ENCODE assay signal across 8 cellular contexts in genomic region chr2:27263287-27264252, GRCh38. TPM values are rescaled to one million over a fixed set of nuclear protein-coding genes. Genes with fewer than 3 reads are reported as not detected.
DNase-seq lines count a peak whose midpoint lies in the region; ATAC-seq and TF ChIP-seq lines count a peak whose summit lies in the region.

No MANE protein-coding gene starts in this region.

- POLR2A ChIA-PET in activated CD4-positive, alpha-beta T cell treated with anti-CD3 and anti-CD28 coated beads, Interleukin-2, amount 10 ng/mL, durations not matched to agents 7 days and 5 days (lab: Charles Lee) = no interaction called here

- peaks cover 30 to 38% of the 10 kb centered on the region in 2 donors for H3K4me1 ChIP-seq in thyroid gland

- no peak overlapping the region for H3K27ac Mint-ChIP-seq in activated CD4-positive, alpha-beta T cell treated with anti-CD3 and anti-CD28 coated beads, Interleukin-2, amount 10 ng/mL, durations not matched to agents 7 days and 5 days
- H3K27ac Mint-ChIP-seq in activated T-cell treated with anti-CD3 and anti-CD28 coated beads, Interleukin-2, amount 50 U/mL, for 24 hours = peak overlapping the region; percentile 73

- no peak overlapping the region for H3K27ac ChIP-seq in thyroid gland

- H3K36me3 ChIP-seq in thyroid gland = no peaks in the 10 kb centered on the region

- H3K9me3 Mint-ChIP-seq in activated CD4-positive, alpha-beta T cell treated with anti-CD3 and anti-CD28 coated beads, Interleukin-2, amount 10 ng/mL, durations not matched to agents 7 days and 5 days = no peaks in the 10 kb centered on the region
- no peaks in the 10 kb centered on the region for H3K9me3 Mint-ChIP-seq in activated T-cell treated with anti-CD3 and anti-CD28 coated beads, Interleukin-2, amount 50 U/mL, for 24 hours

- CTCF ChIA-PET in activated CD4-positive, alpha-beta T cell treated with anti-CD3 and anti-CD28 coated beads, Interleukin-2, amount 10 ng/mL, durations not matched to agents 7 days and 5 days (lab: Charles Lee) = interaction anchor here (0.7 to 3.4 kb wide), 9 partner anchors 10 to 415 kb away, joined by 3 to 17 read pairs (median 4); partner anchors contain the start of genes TCF23 and TRIM54

- peaks cover 27% of the 10 kb centered on the region for H3K4me1 Mint-ChIP-seq in activated CD4-positive, alpha-beta T cell treated with anti-CD3 and anti-CD28 coated beads, Interleukin-2, amount 10 ng/mL, durations not matched to agents 7 days and 5 days
- peaks cover 25% of the 10 kb centered on the region for H3K4me1 Mint-ChIP-seq in activated T-cell treated with anti-CD3 and anti-CD28 coated beads, Interleukin-2, amount 50 U/mL, for 24 hours (ENCODE audit: low read depth)

- peaks cover 29% of the 10 kb centered on the region for H3K27me3 ChIP-seq in thyroid gland

- ATAC-seq in GM19351 (IDR thresholded peaks at IDR 0.05; ENCODE audit: unreplicated experiment) = no peak
- ATAC-seq in GM21390 (IDR thresholded peaks at IDR 0.05; ENCODE audit: unreplicated experiment) = no peak

- peaks cover 46% of the 10 kb centered on the region for H3K27me3 Mint-ChIP-seq in activated CD4-positive, alpha-beta T cell treated with anti-CD3 and anti-CD28 coated beads, Interleukin-2, amount 10 ng/mL, durations not matched to agents 7 days and 5 days
- H3K27me3 Mint-ChIP-seq in activated T-cell treated with anti-CD3 and anti-CD28 coated beads, Interleukin-2, amount 50 U/mL, for 24 hours = peaks cover 50% of the 10 kb centered on the region

- DNase-seq in activated CD4-positive, alpha-beta T cell treated with anti-CD3 and anti-CD28 coated beads, Interleukin-2, amount 10 ng/mL, durations not matched to agents 7 days and 5 days = no peak
- DNase-seq in activated CD4-positive, alpha-beta T cell treated with anti-CD3 and anti-CD28 coated beads for 1 hour = no peak
- DNase-seq in activated T-cell treated with anti-CD3 and anti-CD28 coated beads, Interleukin-2, amount 50 U/mL, for 24 hours = peak; percentile 50
- DNase-seq in iPS-NIHi7 (ENCODE audit: extremely low spot score) = peak; percentile 33
- DNase-seq in thyroid gland = no peak
- no peak for DNase-seq in stimulated activated CD4-positive, alpha-beta T cell treated with anti-CD3 and anti-CD28 coated beads, Interleukin-12 subunit alpha, Interleukin-12 subunit beta, amount 100 ng/mL, for 4 hours

- peak overlapping the region; percentile 66 for H3K4me3 Mint-ChIP-seq in activated CD4-positive, alpha-beta T cell treated with anti-CD3 and anti-CD28 coated beads, Interleukin-2, amount 10 ng/mL, durations not matched to agents 7 days and 5 days
- H3K4me3 Mint-ChIP-seq in activated T-cell treated with anti-CD3 and anti-CD28 coated beads, Interleukin-2, amount 50 U/mL, for 24 hours = peak overlapping the region; percentile 78

- intact Hi-C loops in thyroid gland (cut with DNase I) = no loop called here

- no peak for TF ChIP-seq POLR2A in thyroid gland (IDR thresholded peaks at IDR 0.05)

- 3% methylated on average over 29 to 37 of the region's 46 CpGs for WGBS in thyroid gland, 2 donors

- H3K36me3 Mint-ChIP-seq in activated CD4-positive, alpha-beta T cell treated with anti-CD3 and anti-CD28 coated beads, Interleukin-2, amount 10 ng/mL, durations not matched to agents 7 days and 5 days (ENCODE audit: low read depth) = peaks cover 2% of the 10 kb centered on the region
- no peaks in the 10 kb centered on the region for H3K36me3 Mint-ChIP-seq in activated T-cell treated with anti-CD3 and anti-CD28 coated beads, Interleukin-2, amount 50 U/mL, for 24 hours (ENCODE audit: low read depth)

- H3K4me3 ChIP-seq in thyroid gland (replicated peaks in 1 of 3) = peak overlapping the region in 2 of 3 donors; percentile 12 to 47

- no peaks in the 10 kb centered on the region for H3K9me3 ChIP-seq in thyroid gland

- TF ChIP-seq CTCF in thyroid gland (IDR thresholded peaks at IDR 0.05) = no peak

RNA-seq across cellular contexts. Expression of gene SLC30A3, which starts 0.7 kb away (rescaled TPM):
- under 1 TPM; 0.23 to 0.45 TPM for total RNA-seq in activated CD4-positive, alpha-beta T cell treated with anti-CD3 and anti-CD28 coated beads, Interleukin-2, amount 10 ng/mL, durations not matched to agents 7 days and 5 days
- total RNA-seq in thyroid gland = under 1 TPM; 0.33 to 0.98 (median 0.80) TPM

RNA-seq across cellular contexts. Expression of gene DNAJC5G, which starts 11.7 kb away (rescaled TPM):
- total RNA-seq in activated CD4-positive, alpha-beta T cell treated with anti-CD3 and anti-CD28 coated beads, Interleukin-2, amount 10 ng/mL, durations not matched to agents 7 days and 5 days = not detected
- 1 to 10 TPM in 2 of 4 donors, under 1 TPM in 1, not detected in 1; 0.33 to 2.1 (median 1.1) TPM for total RNA-seq in thyroid gland

RNA-seq across cellular contexts. Expression of gene TRIM54, which starts 18.7 kb away (rescaled TPM):
- not detected for total RNA-seq in activated CD4-positive, alpha-beta T cell treated with anti-CD3 and anti-CD28 coated beads, Interleukin-2, amount 10 ng/mL, durations not matched to agents 7 days and 5 days
- total RNA-seq in thyroid gland = 1 to 10 TPM in 1 of 4 donors, under 1 TPM in 2, not detected in 1; 0.22 to 1.6 (median 0.54) TPM

RNA-seq across cellular contexts. Expression of gene UCN, which starts 44.7 kb away (rescaled TPM):
- 1 to 10 TPM; 2.3 to 2.8 TPM for total RNA-seq in activated CD4-positive, alpha-beta T cell treated with anti-CD3 and anti-CD28 coated beads, Interleukin-2, amount 10 ng/mL, durations not matched to agents 7 days and 5 days
- total RNA-seq in thyroid gland = 1 to 10 TPM; 1.1 to 2.5 (median 2.0) TPM

RNA-seq across cellular contexts. Expression of gene CAD, which starts 46.4 kb away (rescaled TPM):
- total RNA-seq in activated CD4-positive, alpha-beta T cell treated with anti-CD3 and anti-CD28 coated beads, Interleukin-2, amount 10 ng/mL, durations not matched to agents 7 days and 5 days = 10 to 100 TPM; 63.7 to 66.1 TPM
- 10 to 100 TPM; 16.5 to 31.9 (median 28.2) TPM for total RNA-seq in thyroid gland

Comparison
In these comparisons a context has a peak if more than half of its experiments do, and no peak if none do; other contexts are left out.
1. DNase-seq: peak in activated T-cell treated with anti-CD3 and anti-CD28 coated beads, Interleukin-2, amount 50 U/mL, for 24 hours (single experiment) and iPS-NIHi7 (single experiment); none in activated CD4-positive, alpha-beta T cell treated with anti-CD3 and anti-CD28 coated beads, Interleukin-2, amount 10 ng/mL, durations not matched to agents 7 days and 5 days (single experiment), activated CD4-positive, alpha-beta T cell treated with anti-CD3 and anti-CD28 coated beads for 1 hour (single experiment), thyroid gland (0 of 2) and stimulated activated CD4-positive, alpha-beta T cell treated with anti-CD3 and anti-CD28 coated beads, Interleukin-12 subunit alpha, Interleukin-12 subunit beta, amount 100 ng/mL, for 4 hours (single experiment).